Comparison of ENCODE assay signal across 30 cellular contexts in the genomic region with DNA sequence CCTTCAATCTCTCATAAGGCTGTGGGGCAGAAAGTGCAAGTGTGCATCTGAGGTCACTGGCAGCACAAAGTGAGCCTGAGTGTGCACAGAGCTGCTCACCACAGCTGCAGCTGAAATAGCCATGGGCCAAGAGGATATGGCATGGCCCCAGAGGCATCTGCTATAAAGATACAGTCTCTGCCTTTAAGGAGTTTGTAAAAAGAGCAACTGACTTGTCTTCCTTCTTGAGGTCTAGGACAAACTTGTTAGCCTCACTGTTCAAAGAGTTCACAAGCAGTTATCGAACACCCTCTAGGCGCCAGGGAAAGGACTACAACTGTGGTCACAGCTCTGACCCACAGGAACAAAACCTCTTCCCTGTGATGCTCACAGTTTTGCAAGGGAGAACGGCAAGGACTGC.
DNase-seq lines count a peak whose midpoint lies in the region; ATAC-seq, FAIRE-seq and TF ChIP-seq lines count a peak whose summit lies in the region.
"Had no signal": no experiment of that assay in that cellular context is flagged by ENCODE, and none has a peak within 500 bp of the region (broad histone marks: within the 10 kb centered on the region; RNA-seq: fewer than 3 reads in every experiment).

No MANE protein-coding gene starts in this region.

- POLR2A ChIA-PET in K562 (lab: Yijun Ruan, JAX): interaction anchor here (0.6 kb wide), 1 partner anchor 178 kb away, joined by 3 read pairs; no protein-coding TSS in a partner anchor

- ATAC-seq in Right ventricle myocardium superior (ENCODE audit: poor library complexity) (peak; percentile 49), K562 (peak; percentile 85), heart left ventricle (peak; percentile 5 to 53 (median 50)), body of pancreas (no peak)
- ATAC-seq: esophagus mucosa, HCT116, upper lobe of right lung had no signal

- BruUV-seq in K562 (replicated peaks; lab: Mats Ljungman, UMichigan): no TSS peak

- no peak overlapping the region for H2AFZ ChIP-seq in K562 (ENCODE audit: low read depth, low read length)

- H3K9me3 ChIP-seq in right atrium auricular region (no peaks in the 10 kb centered on the region), K562 (replicated peaks; ENCODE audit: control insufficient read depth, insufficient read depth, low read depth, low read length) (no peaks in the 10 kb centered on the region), heart left ventricle (no peaks in the 10 kb centered on the region), vagina (no peaks in the 10 kb centered on the region), body of pancreas (no peaks in the 10 kb centered on the region)
- H3K9me3 ChIP-seq: BLaER1, SJSA1, upper lobe of right lung had no signal

- TF ChIP-seq EP300 in K562 (IDR thresholded peaks at IDR 0.05; ENCODE audit: low read length): no peak

- H3K9me1 ChIP-seq in K562 (ENCODE audit: control insufficient read depth, insufficient read depth, low read length): no peaks in the 10 kb centered on the region

- intact Hi-C loops in Right ventricle myocardium superior (cut with DNase I) (no loop called here), K562 (cut with micrococcal nuclease) (loop anchor here (2.0 to 10.0 kb wide), 3 partner anchors 76 to 612 kb away; no protein-coding TSS in a partner anchor), heart left ventricle (cut with DNase I) (loop anchor here (5.0 to 10.0 kb wide), 11 partner anchors 75 to 612 kb away; partner anchors contain the start of gene PAPPA (in 1 of the 10)), vagina (cut with DNase I) (loop anchor here (5.0 kb wide), 1 partner anchor 345 kb away; the partner anchor contains the start of gene PAPPA), body of pancreas (cut with DNase I) (loop anchor here (10.0 kb wide), 2 partner anchors 68 to 332 kb away; no protein-coding TSS in a partner anchor)

- in situ Hi-C loops in K562 (cut with MboI): loop anchor here (10.0 kb wide), 1 partner anchor 342 kb away; the partner anchor contains the start of gene PAPPA

- DNase-seq in Right ventricle myocardium superior: no peak
- DNase-seq in right atrium auricular region (ENCODE audit: low spot score): no peak
- DNase-seq in K562 (ENCODE audit: extremely low read depth in 1 of 4, low spot score in 3 of 4): peak in 1 of 4 experiments; percentile 51
- peak in 1 of 5 donors; percentile 31 for DNase-seq in heart left ventricle
- no peak for DNase-seq in vagina (ENCODE audit: extremely low spot score in 2 of 2)
- DNase-seq in D341Med (ENCODE audit: low spot score): no peak
- DNase-seq in body of pancreas: no peak
- DNase-seq in A172 (ENCODE audit: low spot score): no peak
- DNase-seq: activated CD4-positive, CD25-positive, alpha-beta regulatory T cell treated with anti-CD3 and anti-CD28 coated beads, Interleukin-2, amount 50 U/mL, for 72 hours; activated gamma-delta T cell; COR-L47; DMS79; effector memory CD4-positive, alpha-beta T cell; MM.1S; naive B cell; NCI-H1436 treated with DMSO at 0.1 percent for 48 hours; NCI-H510A; NK-92 treated with Interleukin-12 subunit alpha and Interleukin-12 subunit beta, amount 100 ng/mL, for 24 hours; nucleus accumbens; stimulated activated CD4-positive, alpha-beta T cell treated with anti-CD3 and anti-CD28 coated beads, Interleukin-2, amount 100 ng/mL, for 24 hours; T-helper 1 cell; upper lobe of right lung had no signal

- no peak overlapping the region for H3K9ac ChIP-seq in K562 (ENCODE audit: insufficient read depth in 1 of 2, low read depth in 2 of 2, low read length in 2 of 2)
- H3K9ac ChIP-seq: BLaER1 had no signal

- H3K4me3 ChIP-seq in right atrium auricular region (no peak overlapping the region), K562 (no peak overlapping the region), heart left ventricle (no peak overlapping the region), vagina (no peak overlapping the region), body of pancreas (no peak overlapping the region)
- H3K4me3 ChIP-seq: BLaER1, SJSA1, smooth muscle cell, upper lobe of right lung had no signal

- CTCF ChIA-PET in K562 (lab: Yijun Ruan, JAX; ENCODE audit: low intra/inter-chr PET ratio): interaction anchor here (0.6 kb wide), 1 partner anchor 67 kb away, joined by 3 read pairs; no protein-coding TSS in a partner anchor

- peak; percentile 52 to 80 for TF ChIP-seq RAD21 in K562 (CRISPR knock-in tag; conservative IDR thresholded peaks at IDR 0.05 in 1 of 2, IDR thresholded peaks at IDR 0.05 in 1 of 2)

- peak; percentile 60 for FAIRE-seq in K562 (lab: Jason Lieb, UNC)
- FAIRE-seq: A204.1, colon, GM12891 had no signal

- no peak for TF ChIP-seq POLR2A in K562 (conservative IDR thresholded peaks at IDR 0.05)
- TF ChIP-seq POLR2A in heart left ventricle (IDR thresholded peaks at IDR 0.05): no peak
- TF ChIP-seq POLR2A in vagina (IDR thresholded peaks at IDR 0.05): no peak
- no peak for TF ChIP-seq POLR2A in body of pancreas (IDR thresholded peaks at IDR 0.05)

- H3K4me1 ChIP-seq in right atrium auricular region (no peaks in the 10 kb centered on the region), K562 (replicated peaks in 1 of 2; ENCODE audit: control insufficient read depth in 2 of 2, insufficient read depth in 2 of 2, low read length in 2 of 2) (peaks cover 0 to 2% of the 10 kb centered on the region in 2 experiments; a peak in 2 of 5 replicates), heart left ventricle (no peaks in the 10 kb centered on the region), vagina (peaks cover 14% of the 10 kb centered on the region), body of pancreas (no peaks in the 10 kb centered on the region)
- H3K4me1 ChIP-seq: BLaER1, upper lobe of right lung had no signal

- H3K36me3 ChIP-seq in right atrium auricular region: no peaks in the 10 kb centered on the region
- H3K36me3 ChIP-seq in K562 (ENCODE audit: control insufficient read depth, insufficient read depth, low read length): no peaks in the 10 kb centered on the region
- no peaks in the 10 kb centered on the region for H3K36me3 ChIP-seq in heart left ventricle
- no peaks in the 10 kb centered on the region for H3K36me3 ChIP-seq in vagina
- H3K36me3 ChIP-seq in body of pancreas (replicated peaks in 1 of 2; ENCODE audit: insufficient read depth in 1 of 2, low read depth in 2 of 2): no peaks in the 10 kb centered on the region
- H3K36me3 ChIP-seq: BLaER1, SJSA1, upper lobe of right lung had no signal

- 20% methylated on average over 3 of the region's 3 CpGs for WGBS in K562 (ENCODE audit: insufficient coverage, low coverage, missing lambda C conversion rate)
- 56 to 75% (median 73%) methylated on average over 3 of the region's 3 CpGs for WGBS in heart left ventricle, 4 donors
- 81 to 82% methylated on average over 3 of the region's 3 CpGs for WGBS in body of pancreas, 2 donors

- H3K79me2 ChIP-seq in K562 (ENCODE audit: control insufficient read depth, insufficient read depth, low read length): no peaks in the 10 kb centered on the region

- H4K20me1 ChIP-seq in K562 (replicated peaks; ENCODE audit: control insufficient read depth, insufficient read depth, low read length): no peaks in the 10 kb centered on the region
- H4K20me1 ChIP-seq: BLaER1 had no signal

- TF ChIP-seq CTCF in right atrium auricular region (IDR thresholded peaks at IDR 0.05) (no peak), K562 (IDR thresholded peaks at IDR 0.05 in 2 of 3, conservative IDR thresholded peaks at IDR 0.05 in 1 of 3; ENCODE audit: insufficient read depth in 2 of 3, low read depth in 1 of 3, low read length in 3 of 3) (peak; percentile 50 to 59 (median 53)), heart left ventricle (IDR thresholded peaks at IDR 0.05) (peak in 4 of 12 donors; percentile 16 to 34 (median 28)), vagina (IDR thresholded peaks at IDR 0.05) (peak in 1 of 3 experiments; percentile 5), body of pancreas (IDR thresholded peaks at IDR 0.05) (no peak)

- H3K27ac ChIP-seq in right atrium auricular region (no peak overlapping the region), K562 (ENCODE audit: extremely low read depth, low read depth, low read length) (no peak overlapping the region), heart left ventricle (no peak overlapping the region), vagina (peak overlapping the region; percentile 7), body of pancreas (no peak overlapping the region)
- H3K27ac ChIP-seq: BLaER1, SJSA1, upper lobe of right lung had no signal

- H3K27me3 ChIP-seq in right atrium auricular region (no peaks in the 10 kb centered on the region), K562 (ENCODE audit: control insufficient read depth in 2 of 2, insufficient read depth in 2 of 2, low read length in 2 of 2) (no peaks in the 10 kb centered on the region), heart left ventricle (no peaks in the 10 kb centered on the region), vagina (no peaks in the 10 kb centered on the region), body of pancreas (no peaks in the 10 kb centered on the region)
- H3K27me3 ChIP-seq: BLaER1, SJSA1, upper lobe of right lung had no signal

- no peak overlapping the region for H3K4me2 ChIP-seq in K562 (ENCODE audit: insufficient read depth, low read length)
- H3K4me2 ChIP-seq: BLaER1, smooth muscle cell had no signal

TF ChIP-seq in K562, 482 proteins besides CTCF, POLR2A, EP300 and RAD21:
- TF ChIP-seq RBM22 (IDR thresholded peaks at IDR 0.05; ENCODE audit: low read depth, low read length, poor library complexity, severe bottlenecking) (no peak), ZNF347 (CRISPR knock-in tag; IDR thresholded peaks at IDR 0.05; ENCODE audit: low read depth) (no peak), GATAD2A (IDR thresholded peaks at IDR 0.05) (no peak), NR3C1 (CRISPR knock-in tag; IDR thresholded peaks at IDR 0.05) (no peak), GATA2 (CRISPR knock-in tag; IDR thresholded peaks at IDR 0.05) (no peak), TBL1XR1 (IDR thresholded peaks at IDR 0.05; ENCODE audit: low read length in 2 of 2) (no peak)
TF ChIP-seq in K562: peak in this region for 0.

Comparison
In these comparisons a context has a peak if more than half of its experiments do, and no peak if none do; other contexts are left out.
1. CTCF ChIP-seq: peak in K562 (3 of 3); none in right atrium auricular region (0 of 2) and body of pancreas (0 of 7).